Comparison of ENCODE assay signal across 15 cellular contexts in genomic region chr2:111665011-111665410, GRCh38.
DNase-seq lines count a peak whose midpoint lies in the region; ATAC-seq and TF ChIP-seq lines count a peak whose summit lies in the region.
"Had no signal": no experiment of that assay in that cellular context is flagged by ENCODE, and none has a peak within 500 bp of the region (broad histone marks: within the 10 kb centered on the region; RNA-seq: fewer than 3 reads in every experiment).

No MANE protein-coding gene starts in this region.

- CTCF ChIA-PET in activated CD8-positive, alpha-beta T cell treated with anti-CD3 and anti-CD28 coated beads, Interleukin-2, amount 10 ng/mL, durations not matched to agents 7 days and 5 days (lab: Charles Lee): no interaction called here
- CTCF ChIA-PET in activated CD8-positive, alpha-beta T cell treated with anti-CD3 and anti-CD28 coated beads for 36 hours (lab: Charles Lee): interaction anchor here (1.2 kb wide), 1 partner anchor 14 kb away, joined by 3 read pairs; no protein-coding TSS in a partner anchor
- CTCF ChIA-PET in activated naive CD4-positive, alpha-beta T cell treated with anti-CD3 and anti-CD28 coated beads for 36 hours (lab: Charles Lee): no interaction called here

- H3K27me3 Mint-ChIP-seq in activated CD8-positive, alpha-beta T cell treated with anti-CD3 and anti-CD28 coated beads, Interleukin-2, amount 10 ng/mL, durations not matched to agents 7 days and 5 days (ENCODE audit: low read depth): peaks cover 3% of the 10 kb centered on the region
- H3K27me3 Mint-ChIP-seq in activated CD8-positive, alpha-beta T cell treated with anti-CD3 and anti-CD28 coated beads for 36 hours: no peaks in the 10 kb centered on the region
- no peaks in the 10 kb centered on the region for H3K27me3 Mint-ChIP-seq in activated naive CD4-positive, alpha-beta T cell treated with anti-CD3 and anti-CD28 coated beads for 36 hours (ENCODE audit: low read depth)

- H3K4me1 Mint-ChIP-seq in activated CD8-positive, alpha-beta T cell treated with anti-CD3 and anti-CD28 coated beads, Interleukin-2, amount 10 ng/mL, durations not matched to agents 7 days and 5 days (ENCODE audit: low read depth): peaks cover 12% of the 10 kb centered on the region
- peaks cover 5% of the 10 kb centered on the region for H3K4me1 Mint-ChIP-seq in activated CD8-positive, alpha-beta T cell treated with anti-CD3 and anti-CD28 coated beads for 36 hours (ENCODE audit: low read depth)
- peaks cover 6% of the 10 kb centered on the region for H3K4me1 Mint-ChIP-seq in activated naive CD4-positive, alpha-beta T cell treated with anti-CD3 and anti-CD28 coated beads for 36 hours (ENCODE audit: low read depth)

- 91 to 97% methylated on average over 7 of the region's 7 CpGs for WGBS in lower leg skin, 2 donors

- no peaks in the 10 kb centered on the region for H3K36me3 Mint-ChIP-seq in activated CD8-positive, alpha-beta T cell treated with anti-CD3 and anti-CD28 coated beads, Interleukin-2, amount 10 ng/mL, durations not matched to agents 7 days and 5 days (ENCODE audit: low read depth)
- H3K36me3 Mint-ChIP-seq in activated CD8-positive, alpha-beta T cell treated with anti-CD3 and anti-CD28 coated beads for 36 hours (ENCODE audit: low read depth): no peaks in the 10 kb centered on the region
- H3K36me3 Mint-ChIP-seq in activated naive CD4-positive, alpha-beta T cell treated with anti-CD3 and anti-CD28 coated beads for 36 hours (ENCODE audit: low read depth): no peaks in the 10 kb centered on the region
- H3K36me3 Mint-ChIP-seq: CD8-positive, alpha-beta T cell had no signal

- no peak for TF ChIP-seq CTCF in activated CD8-positive, alpha-beta T cell treated with anti-CD3 and anti-CD28 coated beads for 36 hours (IDR thresholded peaks at IDR 0.05)
- TF ChIP-seq CTCF in lower leg skin (IDR thresholded peaks at IDR 0.05): no peak

- no peak for TF ChIP-seq POLR2A in lower leg skin (IDR thresholded peaks at IDR 0.05)

- no peak overlapping the region for H3K27ac Mint-ChIP-seq in activated CD8-positive, alpha-beta T cell treated with anti-CD3 and anti-CD28 coated beads, Interleukin-2, amount 10 ng/mL, durations not matched to agents 7 days and 5 days
- H3K27ac Mint-ChIP-seq in activated CD8-positive, alpha-beta T cell treated with anti-CD3 and anti-CD28 coated beads for 36 hours: no peak overlapping the region
- H3K27ac Mint-ChIP-seq in activated naive CD4-positive, alpha-beta T cell treated with anti-CD3 and anti-CD28 coated beads for 36 hours: no peak overlapping the region
- H3K27ac Mint-ChIP-seq: CD8-positive, alpha-beta T cell; H9 had no signal

- no peaks in the 10 kb centered on the region for H3K9me3 Mint-ChIP-seq in activated CD8-positive, alpha-beta T cell treated with anti-CD3 and anti-CD28 coated beads, Interleukin-2, amount 10 ng/mL, durations not matched to agents 7 days and 5 days (ENCODE audit: insufficient read depth)
- H3K9me3 Mint-ChIP-seq in activated CD8-positive, alpha-beta T cell treated with anti-CD3 and anti-CD28 coated beads for 36 hours: no peaks in the 10 kb centered on the region
- H3K9me3 Mint-ChIP-seq in activated naive CD4-positive, alpha-beta T cell treated with anti-CD3 and anti-CD28 coated beads for 36 hours: no peaks in the 10 kb centered on the region
- H3K9me3 Mint-ChIP-seq: CD8-positive, alpha-beta T cell had no signal

- H3K4me3 ChIP-seq in lower leg skin (ENCODE audit: low read depth, poor library complexity, severe bottlenecking): no peak overlapping the region
- H3K4me3 ChIP-seq: A549, BLaER1, GM12878 had no signal

- intact Hi-C loops in activated CD8-positive, alpha-beta T cell treated with anti-CD3 and anti-CD28 coated beads for 36 hours (cut with micrococcal nuclease): no loop called here
- intact Hi-C loops in lower leg skin (cut with DNase I; ENCODE audit: low total_unique reads): no loop called here
- intact Hi-C loops in activated naive CD4-positive, alpha-beta T cell treated with anti-CD3 and anti-CD28 coated beads for 36 hours (cut with micrococcal nuclease): no loop called here

- no peak overlapping the region for H3K4me3 Mint-ChIP-seq in activated CD8-positive, alpha-beta T cell treated with anti-CD3 and anti-CD28 coated beads, Interleukin-2, amount 10 ng/mL, durations not matched to agents 7 days and 5 days
- no peak overlapping the region for H3K4me3 Mint-ChIP-seq in activated CD8-positive, alpha-beta T cell treated with anti-CD3 and anti-CD28 coated beads for 36 hours
- no peak overlapping the region for H3K4me3 Mint-ChIP-seq in activated naive CD4-positive, alpha-beta T cell treated with anti-CD3 and anti-CD28 coated beads for 36 hours
- H3K4me3 Mint-ChIP-seq: CD8-positive, alpha-beta T cell; H9 had no signal

- peak; percentile 8 for DNase-seq in activated CD8-positive, alpha-beta T cell treated with anti-CD3 and anti-CD28 coated beads, Interleukin-2, amount 10 ng/mL, durations not matched to agents 7 days and 5 days
- no peak for DNase-seq in activated CD8-positive, alpha-beta T cell treated with anti-CD3 and anti-CD28 coated beads for 36 hours
- DNase-seq in lower leg skin (ENCODE audit: low spot score in 2 of 2) (peak; percentile 3 to 76), ureter (ENCODE audit: low spot score) (peak; percentile 18), AML-193 (lab: John Stamatoyannopoulos, UW) (no peak)
- DNase-seq in activated naive CD4-positive, alpha-beta T cell treated with anti-CD3 and anti-CD28 coated beads for 36 hours: no peak
- DNase-seq: CD8-positive, alpha-beta T cell; DMS 273 treated with DMSO at 0.1 percent for 48 hours; DMS53; EL; H9 had no signal

- POLR2A ChIA-PET in activated CD8-positive, alpha-beta T cell treated with anti-CD3 and anti-CD28 coated beads, Interleukin-2, amount 10 ng/mL, durations not matched to agents 7 days and 5 days (lab: Charles Lee): no interaction called here
- POLR2A ChIA-PET in activated CD8-positive, alpha-beta T cell treated with anti-CD3 and anti-CD28 coated beads for 36 hours (lab: Charles Lee): no interaction called here

- no peak for ATAC-seq in activated CD8-positive, alpha-beta T cell treated with anti-CD3 and anti-CD28 coated beads, Interleukin-2, amount 10 ng/mL, durations not matched to agents 7 days and 5 days
- no peak for ATAC-seq in activated CD8-positive, alpha-beta T cell treated with anti-CD3 and anti-CD28 coated beads for 36 hours
- ATAC-seq in GM19395 (IDR thresholded peaks at IDR 0.05; ENCODE audit: unreplicated experiment): no peak
- ATAC-seq: A549; CD8-positive, alpha-beta T cell; GM12878 had no signal

Comparison
In these comparisons a context has a peak if more than half of its experiments do, and no peak if none do; other contexts are left out.
1. DNase-seq: peak in activated CD8-positive, alpha-beta T cell treated with anti-CD3 and anti-CD28 coated beads, Interleukin-2, amount 10 ng/mL, durations not matched to agents 7 days and 5 days (single experiment), lower leg skin (2 of 2) and ureter (single experiment); none in activated CD8-positive, alpha-beta T cell treated with anti-CD3 and anti-CD28 coated beads for 36 hours (single experiment), activated naive CD4-positive, alpha-beta T cell treated with anti-CD3 and anti-CD28 coated beads for 36 hours (single experiment) and AML-193 (0 of 2).